In genomic region chr6:31619805-31620585, GRCh38 we compare ENCODE assay signal across 1 cellular context.
A peak's percentile ranks its signal among the peaks of the same experiment; 100 is the strongest.
TF ChIP-seq lines count a peak whose summit lies in the region.

No MANE protein-coding gene starts in this region.

TF ChIP-seq in HEK293, 187 proteins besides CTCF, POLR2A, EP300 and RAD21 (continued from another document and continues in another):
- TF ChIP-seq, protein P1, sequence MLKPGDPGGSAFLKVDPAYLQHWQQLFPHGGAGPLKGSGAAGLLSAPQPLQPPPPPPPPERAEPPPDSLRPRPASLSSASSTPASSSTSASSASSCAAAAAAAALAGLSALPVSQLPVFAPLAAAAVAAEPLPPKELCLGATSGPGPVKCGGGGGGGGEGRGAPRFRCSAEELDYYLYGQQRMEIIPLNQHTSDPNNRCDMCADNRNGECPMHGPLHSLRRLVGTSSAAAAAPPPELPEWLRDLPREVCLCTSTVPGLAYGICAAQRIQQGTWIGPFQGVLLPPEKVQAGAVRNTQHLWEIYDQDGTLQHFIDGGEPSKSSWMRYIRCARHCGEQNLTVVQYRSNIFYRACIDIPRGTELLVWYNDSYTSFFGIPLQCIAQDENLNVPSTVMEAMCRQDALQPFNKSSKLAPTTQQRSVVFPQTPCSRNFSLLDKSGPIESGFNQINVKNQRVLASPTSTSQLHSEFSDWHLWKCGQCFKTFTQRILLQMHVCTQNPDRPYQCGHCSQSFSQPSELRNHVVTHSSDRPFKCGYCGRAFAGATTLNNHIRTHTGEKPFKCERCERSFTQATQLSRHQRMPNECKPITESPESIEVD (tag by site-specific recombination; IDR thresholded peaks at IDR 0.05) = no peak
- TF ChIP-seq ZNF776 (tag by site-specific recombination; IDR thresholded peaks at IDR 0.05; ENCODE audit: borderline replicate concordance) (no peak), ZNF221 (tag by site-specific recombination; IDR thresholded peaks at IDR 0.05; ENCODE audit: borderline replicate concordance) (no peak), ZNF654 (tag by site-specific recombination; IDR thresholded peaks at IDR 0.05; ENCODE audit: low read depth) (no peak), ZNF571 (tag by site-specific recombination; IDR thresholded peaks at IDR 0.05) (no peak), ZNF501 (tag by site-specific recombination; IDR thresholded peaks at IDR 0.05) (no peak; the same call in none of the 2 replicates), ZNF274 (IDR thresholded peaks at IDR 0.05; ENCODE audit: low read length) (no peak), ZNF274 (tag by site-specific recombination; IDR thresholded peaks at IDR 0.05; ENCODE audit: borderline replicate concordance) (no peak), ZNF324 (tag by site-specific recombination; IDR thresholded peaks at IDR 0.05) (peak; percentile 90), ZNF239 (tag by site-specific recombination; IDR thresholded peaks at IDR 0.05) (peak; percentile 18; the same call in 1 of the 2 replicates), GLI2 (tag by site-specific recombination; IDR thresholded peaks at IDR 0.05; ENCODE audit: borderline replicate concordance, low read depth) (no peak), ZNF510 (tag by site-specific recombination; IDR thresholded peaks at IDR 0.05; ENCODE audit: insufficient replicate concordance) (no peak), ZNF112 (tag by site-specific recombination; IDR thresholded peaks at IDR 0.05) (no peak), ZNF670 (tag by site-specific recombination; IDR thresholded peaks at IDR 0.05; ENCODE audit: low read depth) (no peak), HIC1 (tag by site-specific recombination; IDR thresholded peaks at IDR 0.05) (no peak), ZNF692 (tag by site-specific recombination; IDR thresholded peaks at IDR 0.05) (peak; percentile 32), ZNF292 (tag by site-specific recombination; IDR thresholded peaks at IDR 0.05; ENCODE audit: borderline replicate concordance, low read depth) (no peak), ZFP41 (tag by site-specific recombination; IDR thresholded peaks at IDR 0.05; ENCODE audit: borderline replicate concordance) (no peak), MZF1 (tag by site-specific recombination; IDR thresholded peaks at IDR 0.05; ENCODE audit: borderline replicate concordance) (no peak), ZNF174 (tag by site-specific recombination; IDR thresholded peaks at IDR 0.05) (no peak), ZNF664 (tag by site-specific recombination; IDR thresholded peaks at IDR 0.05) (no peak), ZNF2 (tag by site-specific recombination; IDR thresholded peaks at IDR 0.05) (peak; percentile 83), ZNF155 (tag by site-specific recombination; IDR thresholded peaks at IDR 0.05) (no peak), ZBTB48 (tag by site-specific recombination; IDR thresholded peaks at IDR 0.05) (peak; percentile 26; the same call in 1 of the 2 replicates), ZFHX2 (tag by site-specific recombination; conservative IDR thresholded peaks at IDR 0.05) (peak; percentile 86), ZNF16 (tag by site-specific recombination; IDR thresholded peaks at IDR 0.05; ENCODE audit: low read depth) (no peak), HOXC10 (CRISPR knock-in tag; IDR thresholded peaks at IDR 0.05) (no peak), SP7 (tag by site-specific recombination; IDR thresholded peaks at IDR 0.05) (peak; percentile 62), ZBTB1 (tag by site-specific recombination; IDR thresholded peaks at IDR 0.05) (no peak), KLF9 (tag by site-specific recombination; IDR thresholded peaks at IDR 0.05; ENCODE audit: low read depth) (peak; percentile 71), SP2 (tag by site-specific recombination; IDR thresholded peaks at IDR 0.05) (peak; percentile 97), ZNF426 (tag by site-specific recombination; IDR thresholded peaks at IDR 0.05) (no peak), RBAK (tag by site-specific recombination; IDR thresholded peaks at IDR 0.05) (no peak), ZFP3 (tag by site-specific recombination; IDR thresholded peaks at IDR 0.05; ENCODE audit: low read depth) (no peak), YY2 (tag by site-specific recombination; IDR thresholded peaks at IDR 0.05) (peak; percentile 46), ZNF23 (tag by site-specific recombination; IDR thresholded peaks at IDR 0.05; ENCODE audit: borderline replicate concordance) (no peak), ZNF701 (tag by site-specific recombination; IDR thresholded peaks at IDR 0.05) (no peak), MEIS1 (CRISPR knock-in tag; IDR thresholded peaks at IDR 0.05; ENCODE audit: borderline replicate concordance) (no peak), ZNF391 (tag by site-specific recombination; IDR thresholded peaks at IDR 0.05; ENCODE audit: borderline replicate concordance, low read depth) (peak; percentile 83; the same call in 1 of the 2 replicates), ZNF677 (tag by site-specific recombination; IDR thresholded peaks at IDR 0.05) (no peak), ZNF585B (tag by site-specific recombination; IDR thresholded peaks at IDR 0.05) (no peak), KLF10 (tag by site-specific recombination; IDR thresholded peaks at IDR 0.05) (peak; percentile 99), ZNF561 (tag by site-specific recombination; IDR thresholded peaks at IDR 0.05; ENCODE audit: borderline replicate concordance) (no peak), ZBTB26 (tag by site-specific recombination; optimal IDR thresholded peaks at IDR 0.05) (no peak), SCRT1 (tag by site-specific recombination; IDR thresholded peaks at IDR 0.05; ENCODE audit: borderline replicate concordance) (no peak), ZNF114 (tag by site-specific recombination; IDR thresholded peaks at IDR 0.05) (no peak)
- TF ChIP-seq, protein P2, sequence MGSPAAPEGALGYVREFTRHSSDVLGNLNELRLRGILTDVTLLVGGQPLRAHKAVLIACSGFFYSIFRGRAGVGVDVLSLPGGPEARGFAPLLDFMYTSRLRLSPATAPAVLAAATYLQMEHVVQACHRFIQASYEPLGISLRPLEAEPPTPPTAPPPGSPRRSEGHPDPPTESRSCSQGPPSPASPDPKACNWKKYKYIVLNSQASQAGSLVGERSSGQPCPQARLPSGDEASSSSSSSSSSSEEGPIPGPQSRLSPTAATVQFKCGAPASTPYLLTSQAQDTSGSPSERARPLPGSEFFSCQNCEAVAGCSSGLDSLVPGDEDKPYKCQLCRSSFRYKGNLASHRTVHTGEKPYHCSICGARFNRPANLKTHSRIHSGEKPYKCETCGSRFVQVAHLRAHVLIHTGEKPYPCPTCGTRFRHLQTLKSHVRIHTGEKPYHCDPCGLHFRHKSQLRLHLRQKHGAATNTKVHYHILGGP (tag by site-specific recombination; IDR thresholded peaks at IDR 0.05) = no peak
- TF ChIP-seq, protein P3, sequence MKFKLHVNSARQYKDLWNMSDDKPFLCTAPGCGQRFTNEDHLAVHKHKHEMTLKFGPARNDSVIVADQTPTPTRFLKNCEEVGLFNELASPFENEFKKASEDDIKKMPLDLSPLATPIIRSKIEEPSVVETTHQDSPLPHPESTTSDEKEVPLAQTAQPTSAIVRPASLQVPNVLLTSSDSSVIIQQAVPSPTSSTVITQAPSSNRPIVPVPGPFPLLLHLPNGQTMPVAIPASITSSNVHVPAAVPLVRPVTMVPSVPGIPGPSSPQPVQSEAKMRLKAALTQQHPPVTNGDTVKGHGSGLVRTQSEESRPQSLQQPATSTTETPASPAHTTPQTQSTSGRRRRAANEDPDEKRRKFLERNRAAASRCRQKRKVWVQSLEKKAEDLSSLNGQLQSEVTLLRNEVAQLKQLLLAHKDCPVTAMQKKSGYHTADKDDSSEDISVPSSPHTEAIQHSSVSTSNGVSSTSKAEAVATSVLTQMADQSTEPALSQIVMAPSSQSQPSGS (tag by site-specific recombination; IDR thresholded peaks at IDR 0.05; ENCODE audit: low read depth) = peak; percentile 99
- TF ChIP-seq, protein P4, sequence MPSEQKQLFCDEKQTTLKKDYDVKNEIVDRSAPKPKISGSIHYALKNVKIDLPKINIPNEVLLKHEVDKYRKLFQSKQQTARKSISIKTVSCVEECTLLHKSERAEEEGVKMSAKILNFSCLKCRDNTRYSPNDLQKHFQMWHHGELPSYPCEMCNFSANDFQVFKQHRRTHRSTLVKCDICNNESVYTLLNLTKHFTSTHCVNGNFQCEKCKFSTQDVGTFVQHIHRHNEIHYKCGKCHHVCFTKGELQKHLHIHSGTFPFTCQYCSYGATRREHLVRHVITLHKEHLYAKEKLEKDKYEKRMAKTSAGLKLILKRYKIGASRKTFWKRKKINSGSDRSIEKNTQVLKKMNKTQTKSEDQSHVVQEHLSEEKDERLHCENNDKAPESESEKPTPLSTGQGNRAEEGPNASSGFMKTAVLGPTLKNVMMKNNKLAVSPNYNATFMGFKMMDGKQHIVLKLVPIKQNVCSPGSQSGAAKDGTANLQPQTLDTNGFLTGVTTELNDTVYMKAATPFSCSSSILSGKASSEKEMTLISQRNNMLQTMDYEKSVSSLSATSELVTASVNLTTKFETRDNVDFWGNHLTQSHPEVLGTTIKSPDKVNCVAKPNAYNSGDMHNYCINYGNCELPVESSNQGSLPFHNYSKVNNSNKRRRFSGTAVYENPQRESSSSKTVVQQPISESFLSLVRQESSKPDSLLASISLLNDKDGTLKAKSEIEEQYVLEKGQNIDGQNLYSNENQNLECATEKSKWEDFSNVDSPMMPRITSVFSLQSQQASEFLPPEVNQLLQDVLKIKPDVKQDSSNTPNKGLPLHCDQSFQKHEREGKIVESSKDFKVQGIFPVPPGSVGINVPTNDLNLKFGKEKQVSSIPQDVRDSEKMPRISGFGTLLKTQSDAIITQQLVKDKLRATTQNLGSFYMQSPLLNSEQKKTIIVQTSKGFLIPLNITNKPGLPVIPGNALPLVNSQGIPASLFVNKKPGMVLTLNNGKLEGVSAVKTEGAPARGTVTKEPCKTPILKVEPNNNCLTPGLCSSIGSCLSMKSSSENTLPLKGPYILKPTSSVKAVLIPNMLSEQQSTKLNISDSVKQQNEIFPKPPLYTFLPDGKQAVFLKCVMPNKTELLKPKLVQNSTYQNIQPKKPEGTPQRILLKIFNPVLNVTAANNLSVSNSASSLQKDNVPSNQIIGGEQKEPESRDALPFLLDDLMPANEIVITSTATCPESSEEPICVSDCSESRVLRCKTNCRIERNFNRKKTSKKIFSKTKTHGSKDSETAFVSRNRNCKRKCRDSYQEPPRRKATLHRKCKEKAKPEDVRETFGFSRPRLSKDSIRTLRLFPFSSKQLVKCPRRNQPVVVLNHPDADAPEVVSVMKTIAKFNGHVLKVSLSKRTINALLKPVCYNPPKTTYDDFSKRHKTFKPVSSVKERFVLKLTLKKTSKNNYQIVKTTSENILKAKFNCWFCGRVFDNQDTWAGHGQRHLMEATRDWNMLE (tag by site-specific recombination; conservative IDR thresholded peaks at IDR 0.05; ENCODE audit: low read depth) = no peak
- TF ChIP-seq, protein P5, sequence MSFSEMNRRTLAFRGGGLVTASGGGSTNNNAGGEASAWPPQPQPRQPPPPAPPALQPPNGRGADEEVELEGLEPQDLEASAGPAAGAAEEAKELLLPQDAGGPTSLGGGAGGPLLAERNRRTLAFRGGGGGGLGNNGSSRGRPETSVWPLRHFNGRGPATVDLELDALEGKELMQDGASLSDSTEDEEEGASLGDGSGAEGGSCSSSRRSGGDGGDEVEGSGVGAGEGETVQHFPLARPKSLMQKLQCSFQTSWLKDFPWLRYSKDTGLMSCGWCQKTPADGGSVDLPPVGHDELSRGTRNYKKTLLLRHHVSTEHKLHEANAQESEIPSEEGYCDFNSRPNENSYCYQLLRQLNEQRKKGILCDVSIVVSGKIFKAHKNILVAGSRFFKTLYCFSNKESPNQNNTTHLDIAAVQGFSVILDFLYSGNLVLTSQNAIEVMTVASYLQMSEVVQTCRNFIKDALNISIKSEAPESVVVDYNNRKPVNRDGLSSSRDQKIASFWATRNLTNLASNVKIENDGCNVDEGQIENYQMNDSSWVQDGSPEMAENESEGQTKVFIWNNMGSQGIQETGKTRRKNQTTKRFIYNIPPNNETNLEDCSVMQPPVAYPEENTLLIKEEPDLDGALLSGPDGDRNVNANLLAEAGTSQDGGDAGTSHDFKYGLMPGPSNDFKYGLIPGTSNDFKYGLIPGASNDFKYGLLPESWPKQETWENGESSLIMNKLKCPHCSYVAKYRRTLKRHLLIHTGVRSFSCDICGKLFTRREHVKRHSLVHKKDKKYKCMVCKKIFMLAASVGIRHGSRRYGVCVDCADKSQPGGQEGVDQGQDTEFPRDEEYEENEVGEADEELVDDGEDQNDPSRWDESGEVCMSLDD (tag by site-specific recombination; IDR thresholded peaks at IDR 0.05) = no peak
